Comparison of ENCODE assay signal across 12 cellular contexts in genomic region chr12:104763163-104763805, GRCh38.
DNase-seq lines count a peak whose midpoint lies in the region; ATAC-seq lines count a peak whose summit lies in the region.
"Had no signal": no experiment of that assay in that cellular context is flagged by ENCODE, and none has a peak within 500 bp of the region (broad histone marks: within the 10 kb centered on the region; RNA-seq: fewer than 3 reads in every experiment).

No MANE protein-coding gene starts in this region.

- H3K4me2 ChIP-seq in mesendoderm (ENCODE audit: low read length) = no peak overlapping the region

- H3K4me1 ChIP-seq in mesendoderm (ENCODE audit: control insufficient read depth, low read depth, low read length) = no peaks in the 10 kb centered on the region
- H3K4me1 ChIP-seq: prostate gland had no signal

- no peak overlapping the region for H3K4ac ChIP-seq in mesendoderm (ENCODE audit: low read depth, low read length)

- no peak overlapping the region for H3K9ac ChIP-seq in mesendoderm (ENCODE audit: low read length)

- H3K27me3 ChIP-seq in H7 (ENCODE audit: control insufficient read depth, insufficient read depth, low read length) (no peaks in the 10 kb centered on the region), mesendoderm (ENCODE audit: insufficient read depth, low read length, poor library complexity) (no peaks in the 10 kb centered on the region)

- H2AK5ac ChIP-seq in mesendoderm (ENCODE audit: low read length) = no peak overlapping the region

- H3K56ac ChIP-seq in mesendoderm (ENCODE audit: low read length) = no peak overlapping the region

- H4K5ac ChIP-seq in mesendoderm (ENCODE audit: low read length) = no peak overlapping the region

- H4K8ac ChIP-seq in mesendoderm (ENCODE audit: low read depth, low read length) = no peak overlapping the region

- H3K36me3 ChIP-seq in H7 (replicated peaks; ENCODE audit: control insufficient read depth, insufficient read depth, low read length) (no peaks in the 10 kb centered on the region), mesendoderm (ENCODE audit: control insufficient read depth, insufficient read depth, low read length) (no peaks in the 10 kb centered on the region)
- H3K36me3 ChIP-seq: prostate gland had no signal

- peak; percentile 44 for DNase-seq in EL
- DNase-seq in H7 = peak; percentile 2
- DNase-seq in RPMI7951 (ENCODE audit: low read depth) = peak; percentile 67
- no peak for DNase-seq in mesendoderm
- DNase-seq: activated CD4-positive, CD25-positive, alpha-beta regulatory T cell; DMS 273 treated with DMSO at 0.1 percent for 48 hours; stimulated activated CD8-positive, alpha-beta memory T cell treated with anti-CD3 and anti-CD28 coated beads, Interleukin-4, amount 100 ng/mL, for 48 hours had no signal

- WGBS in mesendoderm (ENCODE audit: extremely low coverage, insufficient coverage, low lambda C conversion rate) = no CpG with 5 or more reads among the region's 6 CpGs

- ATAC-seq in esophagus mucosa = peak; percentile 26
- ATAC-seq in HG02678 (IDR thresholded peaks at IDR 0.05; ENCODE audit: unreplicated experiment) = no peak
- ATAC-seq in GM19328 (IDR thresholded peaks at IDR 0.05; ENCODE audit: unreplicated experiment) = no peak
- no peak for ATAC-seq in GM18498 (IDR thresholded peaks at IDR 0.05; ENCODE audit: unreplicated experiment)

- H3K27ac ChIP-seq in mesendoderm (ENCODE audit: low read depth, low read length) = no peak overlapping the region
- H3K27ac ChIP-seq: prostate gland had no signal

- H3K23ac ChIP-seq in mesendoderm (ENCODE audit: low read length) = no peak overlapping the region

- no peak overlapping the region for H2BK5ac ChIP-seq in mesendoderm (ENCODE audit: low read length)

- no peak overlapping the region for H2BK120ac ChIP-seq in mesendoderm (ENCODE audit: low read depth, low read length)

- H3K79me2 ChIP-seq in mesendoderm (ENCODE audit: control insufficient read depth, insufficient read depth, low read length) = no peaks in the 10 kb centered on the region

- no peak overlapping the region for H2BK15ac ChIP-seq in mesendoderm (replicated peaks; ENCODE audit: low read depth)

- no peaks in the 10 kb centered on the region for H3K79me1 ChIP-seq in mesendoderm (ENCODE audit: low read length)

- H3K4me3 ChIP-seq in H7 (ENCODE audit: insufficient read depth, low read depth, low read length) (no peak overlapping the region), mesendoderm (ENCODE audit: low read length) (no peak overlapping the region)
- H3K4me3 ChIP-seq: prostate gland had no signal

- no peak overlapping the region for H3K18ac ChIP-seq in mesendoderm (ENCODE audit: low read length)
